ENCODE assay signal across 1 cellular context in the genomic region with DNA sequence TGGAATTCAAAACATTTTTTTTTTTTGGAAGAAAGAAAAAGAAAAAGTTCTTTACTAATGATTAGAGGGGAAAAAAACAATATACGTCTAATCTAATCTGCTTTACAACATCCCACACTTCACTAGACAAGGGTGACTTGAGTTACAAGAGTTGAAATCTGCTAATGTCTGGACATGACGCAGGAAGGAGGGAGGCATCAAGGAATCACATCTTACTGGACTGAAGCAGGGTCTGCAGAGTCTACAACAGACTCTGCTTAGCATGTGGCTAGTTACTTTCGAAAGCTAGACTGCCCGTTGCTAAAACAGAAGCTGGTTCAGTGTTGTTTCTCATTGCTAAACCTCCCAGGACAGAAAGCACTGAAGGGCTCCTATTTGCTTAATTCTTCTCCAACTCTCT.
TF ChIP-seq lines count a peak whose summit lies in the region.

No MANE protein-coding gene starts in this region.

TF ChIP-seq in IMR-90, 13 proteins besides CTCF, POLR2A, EP300 and RAD21 (continued from another document):
- no peak for TF ChIP-seq ELK1 (IDR thresholded peaks at IDR 0.05; ENCODE audit: borderline replicate concordance, low read depth, low read length)
